In genomic region chr6:28943557-28944411, GRCh38 we compare ENCODE assay signal across 1 cellular context.
TF ChIP-seq lines count a peak whose summit lies in the region.

No MANE protein-coding gene starts in this region.

TF ChIP-seq in HepG2, 621 proteins besides CTCF, POLR2A, EP300 and RAD21 (continued from another document and continues in another):
- TF ChIP-seq CREB1 (IDR thresholded peaks at IDR 0.05), result peak; percentile 69; the same call in 1 of the 2 replicates
- TF ChIP-seq CREB1 (CRISPR knock-in tag; IDR thresholded peaks at IDR 0.05), result peak; percentile 74
- TF ChIP-seq ZNF44 (CRISPR knock-in tag; IDR thresholded peaks at IDR 0.05), result no peak
- no peak for TF ChIP-seq ZNF432 (CRISPR knock-in tag; IDR thresholded peaks at IDR 0.05; ENCODE audit: borderline replicate concordance)
- no peak for TF ChIP-seq SMYD3 (CRISPR knock-in tag; IDR thresholded peaks at IDR 0.05)
- TF ChIP-seq, protein P1, sequence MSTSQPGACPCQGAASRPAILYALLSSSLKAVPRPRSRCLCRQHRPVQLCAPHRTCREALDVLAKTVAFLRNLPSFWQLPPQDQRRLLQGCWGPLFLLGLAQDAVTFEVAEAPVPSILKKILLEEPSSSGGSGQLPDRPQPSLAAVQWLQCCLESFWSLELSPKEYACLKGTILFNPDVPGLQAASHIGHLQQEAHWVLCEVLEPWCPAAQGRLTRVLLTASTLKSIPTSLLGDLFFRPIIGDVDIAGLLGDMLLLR (CRISPR knock-in tag; IDR thresholded peaks at IDR 0.05), result 0 out of 2 replicates have a peak, but pooled peaks have one; percentile 9
- TF ChIP-seq ZNF556 (CRISPR knock-in tag; IDR thresholded peaks at IDR 0.05; ENCODE audit: borderline replicate concordance), result peak; percentile 100
- no peak for TF ChIP-seq NFE2 (CRISPR knock-in tag; IDR thresholded peaks at IDR 0.05)
- TF ChIP-seq ZNF709 (CRISPR knock-in tag; IDR thresholded peaks at IDR 0.05), result 0 out of 2 replicates have a peak, but pooled peaks have one; percentile 12
- TF ChIP-seq PRPF4 (IDR thresholded peaks at IDR 0.05; ENCODE audit: low read depth, low read length, poor library complexity, severe bottlenecking), result peak; percentile 99
- no peak for TF ChIP-seq RELA (CRISPR knock-in tag; IDR thresholded peaks at IDR 0.05)
- TF ChIP-seq HDAC1 (CRISPR knock-in tag; IDR thresholded peaks at IDR 0.05), result peak; percentile 10; the same call in 1 of the 2 replicates
- TF ChIP-seq, protein P2, sequence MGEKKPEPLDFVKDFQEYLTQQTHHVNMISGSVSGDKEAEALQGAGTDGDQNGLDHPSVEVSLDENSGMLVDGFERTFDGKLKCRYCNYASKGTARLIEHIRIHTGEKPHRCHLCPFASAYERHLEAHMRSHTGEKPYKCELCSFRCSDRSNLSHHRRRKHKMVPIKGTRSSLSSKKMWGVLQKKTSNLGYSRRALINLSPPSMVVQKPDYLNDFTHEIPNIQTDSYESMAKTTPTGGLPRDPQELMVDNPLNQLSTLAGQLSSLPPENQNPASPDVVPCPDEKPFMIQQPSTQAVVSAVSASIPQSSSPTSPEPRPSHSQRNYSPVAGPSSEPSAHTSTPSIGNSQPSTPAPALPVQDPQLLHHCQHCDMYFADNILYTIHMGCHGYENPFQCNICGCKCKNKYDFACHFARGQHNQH (CRISPR knock-in tag; IDR thresholded peaks at IDR 0.05), result peak; percentile 89; the same call in 1 of the 2 replicates
- peak; percentile 48; the same call in 1 of the 2 replicates for TF ChIP-seq ZSCAN31 (CRISPR knock-in tag; IDR thresholded peaks at IDR 0.05; ENCODE audit: low read depth)
- TF ChIP-seq YEATS4 (CRISPR knock-in tag; IDR thresholded peaks at IDR 0.05; ENCODE audit: borderline replicate concordance), result peak; percentile 35; the same call in 1 of the 2 replicates
- 0 out of 2 replicates have a peak, but pooled peaks have one; percentile 72 for TF ChIP-seq ZNF550 (CRISPR knock-in tag; IDR thresholded peaks at IDR 0.05; ENCODE audit: borderline replicate concordance)
- peak; percentile 65 for TF ChIP-seq TEAD3 (CRISPR knock-in tag; optimal IDR thresholded peaks at IDR 0.05; ENCODE audit: borderline replicate concordance)
- TF ChIP-seq SP5 (CRISPR knock-in tag; IDR thresholded peaks at IDR 0.05; ENCODE audit: borderline replicate concordance, low read depth), result peak; percentile 58; the same call in 1 of the 2 replicates
- 0 out of 2 replicates have a peak, but pooled peaks have one; percentile 51 for TF ChIP-seq ZNF577 (CRISPR knock-in tag; IDR thresholded peaks at IDR 0.05; ENCODE audit: borderline replicate concordance, low read depth)
- TF ChIP-seq ZNF781 (CRISPR knock-in tag; IDR thresholded peaks at IDR 0.05; ENCODE audit: borderline replicate concordance, not compliant biosample characterization), result peak; percentile 35
- TF ChIP-seq, protein P3, sequence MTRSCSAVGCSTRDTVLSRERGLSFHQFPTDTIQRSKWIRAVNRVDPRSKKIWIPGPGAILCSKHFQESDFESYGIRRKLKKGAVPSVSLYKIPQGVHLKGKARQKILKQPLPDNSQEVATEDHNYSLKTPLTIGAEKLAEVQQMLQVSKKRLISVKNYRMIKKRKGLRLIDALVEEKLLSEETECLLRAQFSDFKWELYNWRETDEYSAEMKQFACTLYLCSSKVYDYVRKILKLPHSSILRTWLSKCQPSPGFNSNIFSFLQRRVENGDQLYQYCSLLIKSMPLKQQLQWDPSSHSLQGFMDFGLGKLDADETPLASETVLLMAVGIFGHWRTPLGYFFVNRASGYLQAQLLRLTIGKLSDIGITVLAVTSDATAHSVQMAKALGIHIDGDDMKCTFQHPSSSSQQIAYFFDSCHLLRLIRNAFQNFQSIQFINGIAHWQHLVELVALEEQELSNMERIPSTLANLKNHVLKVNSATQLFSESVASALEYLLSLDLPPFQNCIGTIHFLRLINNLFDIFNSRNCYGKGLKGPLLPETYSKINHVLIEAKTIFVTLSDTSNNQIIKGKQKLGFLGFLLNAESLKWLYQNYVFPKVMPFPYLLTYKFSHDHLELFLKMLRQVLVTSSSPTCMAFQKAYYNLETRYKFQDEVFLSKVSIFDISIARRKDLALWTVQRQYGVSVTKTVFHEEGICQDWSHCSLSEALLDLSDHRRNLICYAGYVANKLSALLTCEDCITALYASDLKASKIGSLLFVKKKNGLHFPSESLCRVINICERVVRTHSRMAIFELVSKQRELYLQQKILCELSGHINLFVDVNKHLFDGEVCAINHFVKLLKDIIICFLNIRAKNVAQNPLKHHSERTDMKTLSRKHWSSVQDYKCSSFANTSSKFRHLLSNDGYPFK (CRISPR knock-in tag; IDR thresholded peaks at IDR 0.05; ENCODE audit: borderline replicate concordance), result peak; percentile 69
- TF ChIP-seq ZNF672 (CRISPR knock-in tag; IDR thresholded peaks at IDR 0.05), result no peak
- 0 out of 2 replicates have a peak, but pooled peaks have one; percentile 39 for TF ChIP-seq FOXP4 (CRISPR knock-in tag; IDR thresholded peaks at IDR 0.05)
- TF ChIP-seq GLMP (CRISPR knock-in tag; IDR thresholded peaks at IDR 0.05; ENCODE audit: borderline replicate concordance), result no peak
- TF ChIP-seq MIER3 (CRISPR knock-in tag; IDR thresholded peaks at IDR 0.05; ENCODE audit: borderline replicate concordance), result no peak
- no peak for TF ChIP-seq ZNF326 (CRISPR knock-in tag; IDR thresholded peaks at IDR 0.05; ENCODE audit: borderline replicate concordance)
- no peak for TF ChIP-seq ZNF772 (CRISPR knock-in tag; IDR thresholded peaks at IDR 0.05)
- TF ChIP-seq, protein P4, sequence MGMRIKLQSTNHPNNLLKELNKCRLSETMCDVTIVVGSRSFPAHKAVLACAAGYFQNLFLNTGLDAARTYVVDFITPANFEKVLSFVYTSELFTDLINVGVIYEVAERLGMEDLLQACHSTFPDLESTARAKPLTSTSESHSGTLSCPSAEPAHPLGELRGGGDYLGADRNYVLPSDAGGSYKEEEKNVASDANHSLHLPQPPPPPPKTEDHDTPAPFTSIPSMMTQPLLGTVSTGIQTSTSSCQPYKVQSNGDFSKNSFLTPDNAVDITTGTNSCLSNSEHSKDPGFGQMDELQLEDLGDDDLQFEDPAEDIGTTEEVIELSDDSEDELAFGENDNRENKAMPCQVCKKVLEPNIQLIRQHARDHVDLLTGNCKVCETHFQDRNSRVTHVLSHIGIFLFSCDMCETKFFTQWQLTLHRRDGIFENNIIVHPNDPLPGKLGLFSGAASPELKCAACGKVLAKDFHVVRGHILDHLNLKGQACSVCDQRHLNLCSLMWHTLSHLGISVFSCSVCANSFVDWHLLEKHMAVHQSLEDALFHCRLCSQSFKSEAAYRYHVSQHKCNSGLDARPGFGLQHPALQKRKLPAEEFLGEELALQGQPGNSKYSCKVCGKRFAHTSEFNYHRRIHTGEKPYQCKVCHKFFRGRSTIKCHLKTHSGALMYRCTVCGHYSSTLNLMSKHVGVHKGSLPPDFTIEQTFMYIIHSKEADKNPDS (CRISPR knock-in tag; IDR thresholded peaks at IDR 0.05), result no peak
- TF ChIP-seq YY1 (IDR thresholded peaks at IDR 0.05; ENCODE audit: insufficient read depth, insufficient replicate concordance, low read depth, low read length), result peak; percentile 64
- TF ChIP-seq, protein P5, sequence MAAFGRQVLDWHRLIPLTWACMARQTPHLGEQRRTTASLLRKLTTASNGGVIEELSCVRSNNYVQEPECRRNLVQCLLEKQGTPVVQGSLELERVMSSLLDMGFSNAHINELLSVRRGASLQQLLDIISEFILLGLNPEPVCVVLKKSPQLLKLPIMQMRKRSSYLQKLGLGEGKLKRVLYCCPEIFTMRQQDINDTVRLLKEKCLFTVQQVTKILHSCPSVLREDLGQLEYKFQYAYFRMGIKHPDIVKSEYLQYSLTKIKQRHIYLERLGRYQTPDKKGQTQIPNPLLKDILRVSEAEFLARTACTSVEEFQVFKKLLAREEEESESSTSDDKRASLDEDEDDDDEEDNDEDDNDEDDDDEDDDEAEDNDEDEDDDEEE (CRISPR knock-in tag; IDR thresholded peaks at IDR 0.05), result no peak
- TF ChIP-seq KLF16 (CRISPR knock-in tag; IDR thresholded peaks at IDR 0.05), result peak in 1 of 2 experiments; percentile 85; a peak in 2 of 4 replicates
- no peak for TF ChIP-seq ZNF382 (CRISPR knock-in tag; IDR thresholded peaks at IDR 0.05; ENCODE audit: borderline replicate concordance)
- TF ChIP-seq THAP11 (CRISPR knock-in tag; IDR thresholded peaks at IDR 0.05), result peak; percentile 54; the same call in 1 of the 2 replicates
- TF ChIP-seq ZNF607 (CRISPR knock-in tag; IDR thresholded peaks at IDR 0.05; ENCODE audit: borderline replicate concordance), result peak; percentile 61; the same call in 1 of the 2 replicates
- no peak for TF ChIP-seq ZZZ3 (CRISPR knock-in tag; IDR thresholded peaks at IDR 0.05; ENCODE audit: borderline replicate concordance)
- no peak for TF ChIP-seq TGIF2 (CRISPR knock-in tag; IDR thresholded peaks at IDR 0.05)
- TF ChIP-seq ZNF574 (CRISPR knock-in tag; IDR thresholded peaks at IDR 0.05), result peak; percentile 84
- TF ChIP-seq PAXIP1 (CRISPR knock-in tag; conservative IDR thresholded peaks at IDR 0.05), result 0 out of 2 replicates have a peak, but pooled peaks have one; percentile 19
- no peak for TF ChIP-seq SCMH1 (CRISPR knock-in tag; IDR thresholded peaks at IDR 0.05; ENCODE audit: borderline replicate concordance)
- TF ChIP-seq ZNF552 (CRISPR knock-in tag; IDR thresholded peaks at IDR 0.05; ENCODE audit: borderline replicate concordance), result no peak
- TF ChIP-seq ZNF558 (CRISPR knock-in tag; IDR thresholded peaks at IDR 0.05; ENCODE audit: borderline replicate concordance), result no peak
- no peak; the same call in 1 of the 2 replicates for TF ChIP-seq THAP8 (CRISPR knock-in tag; IDR thresholded peaks at IDR 0.05; ENCODE audit: borderline replicate concordance)
